23 cellular contexts compared by ENCODE assay signal in the genomic region with DNA sequence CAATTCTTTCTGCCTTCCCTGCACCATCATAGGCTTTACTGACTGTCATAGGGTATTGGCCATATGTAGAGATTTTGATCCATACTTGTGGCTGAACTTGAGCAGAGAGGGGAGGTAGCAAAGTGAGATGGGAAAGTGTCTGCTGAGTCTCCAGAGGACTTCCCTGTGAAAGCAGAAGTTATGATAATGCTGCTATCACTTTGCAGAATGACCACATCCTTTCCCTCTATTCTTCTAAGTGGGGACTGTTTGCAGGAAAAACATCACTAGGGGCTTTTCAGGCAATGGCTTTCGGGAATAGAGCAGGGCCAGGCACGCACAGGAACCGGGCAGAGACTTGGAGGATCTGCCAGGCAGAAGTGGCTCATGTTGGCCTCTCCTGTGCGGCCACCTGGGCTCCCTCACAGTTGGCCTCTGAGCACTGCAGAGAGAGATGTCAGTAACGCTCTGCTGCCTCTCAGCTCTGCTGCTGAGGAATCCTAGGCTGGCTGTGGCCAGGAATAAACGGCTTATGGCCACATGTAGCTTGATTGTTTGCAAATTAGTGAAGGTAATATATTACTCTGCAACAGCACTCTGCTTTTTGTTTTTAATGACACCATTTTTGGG.
DNase-seq lines count a peak whose midpoint lies in the region; ATAC-seq and TF ChIP-seq lines count a peak whose summit lies in the region.
"Had no signal": no experiment of that assay in that cellular context is flagged by ENCODE, and none has a peak within 500 bp of the region (broad histone marks: within the 10 kb centered on the region; RNA-seq: fewer than 3 reads in every experiment).

No MANE protein-coding gene starts in this region.

- ATAC-seq in WTC11 (peak; percentile 15; the same call in 1 of the 2 replicates), HG02588 (IDR thresholded peaks at IDR 0.05; ENCODE audit: unreplicated experiment) (no peak), left lobe of liver (no peak), GM18498 (IDR thresholded peaks at IDR 0.05; ENCODE audit: unreplicated experiment) (no peak)
- ATAC-seq: HepG2, right cardiac atrium, Right ventricle myocardium inferior had no signal

- no peaks in the 10 kb centered on the region for H3K9me3 Mint-ChIP-seq in WTC11
- H3K9me3 Mint-ChIP-seq: activated CD4-positive, alpha-beta memory T cell treated with anti-CD3 and anti-CD28 coated beads, Interleukin-2, amount 10 ng/mL, durations not matched to agents 7 days and 5 days had no signal

- POLR2A ChIA-PET in WTC11 (lab: Charles Lee), result no interaction called here

- H3K36me3 Mint-ChIP-seq in WTC11, result no peaks in the 10 kb centered on the region

- TF ChIP-seq CTCF in WTC11 (IDR thresholded peaks at IDR 0.05), result no peak

- H3K4me1 Mint-ChIP-seq in WTC11, result peaks cover 36% of the 10 kb centered on the region

- CTCF ChIA-PET in WTC11 (lab: Charles Lee), result interaction anchor here (1.2 kb wide), 1 partner anchor 54 kb away, joined by 4 read pairs; no protein-coding TSS in a partner anchor

- no peak overlapping the region for H3K27ac Mint-ChIP-seq in WTC11
- H3K27ac Mint-ChIP-seq: activated CD4-positive, alpha-beta memory T cell treated with anti-CD3 and anti-CD28 coated beads, Interleukin-2, amount 10 ng/mL, durations not matched to agents 7 days and 5 days had no signal

- H3K4me3 Mint-ChIP-seq in WTC11, result no peak overlapping the region
- H3K4me3 Mint-ChIP-seq: activated CD4-positive, alpha-beta memory T cell treated with anti-CD3 and anti-CD28 coated beads, Interleukin-2, amount 10 ng/mL, durations not matched to agents 7 days and 5 days had no signal

- H3K27me3 Mint-ChIP-seq in WTC11 (ENCODE audit: low read depth), result no peaks in the 10 kb centered on the region

- DNase-seq in SIG-M5 treated with dmso at 0.1 percent for 504 hours (lab: John Stamatoyannopoulos, UW; ENCODE audit: unreplicated experiment) (peak; percentile 28), SIG-M5 (lab: John Stamatoyannopoulos, UW) (no peak), NOMO-1 treated with dmso at 0.1 percent for 144 hours (lab: John Stamatoyannopoulos, UW; ENCODE audit: unreplicated experiment) (peak; percentile 9), WTC11 (ENCODE audit: low spot score) (no peak), renal cortical epithelial cell (ENCODE audit: low read depth) (peak; percentile 26), left lobe of liver (ENCODE audit: low spot score) (no peak)
- DNase-seq: 8988T; activated CD4-positive, alpha-beta memory T cell treated with anti-CD3 and anti-CD28 coated beads, Interleukin-2, amount 10 ng/mL, durations not matched to agents 7 days and 5 days; activated T-cell treated with anti-CD3 and anti-CD28 coated beads, Interleukin-2, amount 50 U/mL, for 1 hour; Caco-2; kidney glomerular epithelial cell; mesenchymal stem cell; NCI-H1436; NCI-H2107; NCI-H510A; right cardiac atrium; stimulated activated CD4-positive, alpha-beta T cell treated with anti-CD3 and anti-CD28 coated beads, Interleukin-12 subunit alpha, Interleukin-12 subunit beta, amount 100 ng/mL, for 4 hours; stimulated activated CD4-positive, alpha-beta T cell treated with anti-CD3 and anti-CD28 coated beads, Interleukin-4, amount 100 ng/mL, for 4 hours; upper lobe of left lung had no signal

TF ChIP-seq in WTC11, 78 proteins besides CTCF, POLR2A, EP300 and RAD21:
- TF ChIP-seq ATF1 (CRISPR knock-in tag; IDR thresholded peaks at IDR 0.05), result no peak
- TF ChIP-seq, protein P1, sequence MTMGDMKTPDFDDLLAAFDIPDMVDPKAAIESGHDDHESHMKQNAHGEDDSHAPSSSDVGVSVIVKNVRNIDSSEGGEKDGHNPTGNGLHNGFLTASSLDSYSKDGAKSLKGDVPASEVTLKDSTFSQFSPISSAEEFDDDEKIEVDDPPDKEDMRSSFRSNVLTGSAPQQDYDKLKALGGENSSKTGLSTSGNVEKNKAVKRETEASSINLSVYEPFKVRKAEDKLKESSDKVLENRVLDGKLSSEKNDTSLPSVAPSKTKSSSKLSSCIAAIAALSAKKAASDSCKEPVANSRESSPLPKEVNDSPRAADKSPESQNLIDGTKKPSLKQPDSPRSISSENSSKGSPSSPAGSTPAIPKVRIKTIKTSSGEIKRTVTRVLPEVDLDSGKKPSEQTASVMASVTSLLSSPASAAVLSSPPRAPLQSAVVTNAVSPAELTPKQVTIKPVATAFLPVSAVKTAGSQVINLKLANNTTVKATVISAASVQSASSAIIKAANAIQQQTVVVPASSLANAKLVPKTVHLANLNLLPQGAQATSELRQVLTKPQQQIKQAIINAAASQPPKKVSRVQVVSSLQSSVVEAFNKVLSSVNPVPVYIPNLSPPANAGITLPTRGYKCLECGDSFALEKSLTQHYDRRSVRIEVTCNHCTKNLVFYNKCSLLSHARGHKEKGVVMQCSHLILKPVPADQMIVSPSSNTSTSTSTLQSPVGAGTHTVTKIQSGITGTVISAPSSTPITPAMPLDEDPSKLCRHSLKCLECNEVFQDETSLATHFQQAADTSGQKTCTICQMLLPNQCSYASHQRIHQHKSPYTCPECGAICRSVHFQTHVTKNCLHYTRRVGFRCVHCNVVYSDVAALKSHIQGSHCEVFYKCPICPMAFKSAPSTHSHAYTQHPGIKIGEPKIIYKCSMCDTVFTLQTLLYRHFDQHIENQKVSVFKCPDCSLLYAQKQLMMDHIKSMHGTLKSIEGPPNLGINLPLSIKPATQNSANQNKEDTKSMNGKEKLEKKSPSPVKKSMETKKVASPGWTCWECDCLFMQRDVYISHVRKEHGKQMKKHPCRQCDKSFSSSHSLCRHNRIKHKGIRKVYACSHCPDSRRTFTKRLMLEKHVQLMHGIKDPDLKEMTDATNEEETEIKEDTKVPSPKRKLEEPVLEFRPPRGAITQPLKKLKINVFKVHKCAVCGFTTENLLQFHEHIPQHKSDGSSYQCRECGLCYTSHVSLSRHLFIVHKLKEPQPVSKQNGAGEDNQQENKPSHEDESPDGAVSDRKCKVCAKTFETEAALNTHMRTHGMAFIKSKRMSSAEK (CRISPR knock-in tag; IDR thresholded peaks at IDR 0.05; ENCODE audit: borderline replicate concordance), result no peak
- no peak for TF ChIP-seq ZNF317 (CRISPR knock-in tag; IDR thresholded peaks at IDR 0.05; ENCODE audit: borderline replicate concordance, low read depth)
- TF ChIP-seq, protein P2, sequence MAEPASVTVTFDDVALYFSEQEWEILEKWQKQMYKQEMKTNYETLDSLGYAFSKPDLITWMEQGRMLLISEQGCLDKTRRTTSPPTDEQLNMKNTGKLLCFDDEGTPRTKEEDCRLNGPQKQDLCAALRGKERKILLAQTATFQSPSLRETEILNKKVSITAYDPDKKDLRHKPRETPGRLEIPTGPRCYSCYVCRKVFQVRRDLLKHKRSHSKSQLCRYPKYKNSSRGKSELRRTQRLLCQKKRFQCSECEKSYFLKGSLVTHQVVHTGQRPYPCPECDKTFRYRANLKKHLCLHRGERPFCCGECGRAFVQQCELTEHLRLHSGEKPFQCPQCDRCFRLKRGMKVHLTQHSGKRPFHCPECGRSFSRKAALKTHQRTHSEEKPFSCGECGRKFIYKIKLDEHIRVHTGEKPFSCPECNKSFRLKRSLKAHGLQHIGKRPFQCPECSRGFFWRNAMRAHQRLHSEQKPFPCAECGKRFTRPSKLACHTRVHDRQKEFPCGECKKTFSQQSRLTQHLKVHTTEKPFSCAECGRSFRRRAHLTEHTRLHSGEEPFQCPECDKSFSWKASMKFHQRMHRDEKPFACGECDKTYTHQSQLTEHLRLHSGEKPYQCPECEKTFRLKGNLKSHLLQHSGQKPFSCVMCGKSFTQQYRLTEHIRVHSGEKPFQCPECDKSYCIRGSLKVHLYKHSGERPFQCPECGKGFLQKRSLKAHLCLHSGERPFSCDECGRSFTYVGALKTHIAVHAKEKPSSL (CRISPR knock-in tag; conservative IDR thresholded peaks at IDR 0.05), result no peak
- TF ChIP-seq TP53 (CRISPR knock-in tag; IDR thresholded peaks at IDR 0.05), result no peak
- no peak for TF ChIP-seq SP1 (CRISPR knock-in tag; conservative IDR thresholded peaks at IDR 0.05)
- TF ChIP-seq OVOL2 (CRISPR knock-in tag; IDR thresholded peaks at IDR 0.05; ENCODE audit: borderline replicate concordance), result no peak
- TF ChIP-seq CDX4 (CRISPR knock-in tag; IDR thresholded peaks at IDR 0.05; ENCODE audit: borderline replicate concordance), result no peak
- TF ChIP-seq CREB1 (CRISPR knock-in tag; IDR thresholded peaks at IDR 0.05), result no peak
- no peak for TF ChIP-seq SMAD4 (CRISPR knock-in tag; IDR thresholded peaks at IDR 0.05)
- no peak for TF ChIP-seq ATF3 (CRISPR knock-in tag; conservative IDR thresholded peaks at IDR 0.05)
- no peak for TF ChIP-seq IRF2 (CRISPR knock-in tag; IDR thresholded peaks at IDR 0.05; ENCODE audit: borderline replicate concordance, low read depth)
- TF ChIP-seq ESRRA (CRISPR knock-in tag; IDR thresholded peaks at IDR 0.05; ENCODE audit: borderline replicate concordance), result no peak
- TF ChIP-seq ZNF671 (CRISPR knock-in tag; IDR thresholded peaks at IDR 0.05), result no peak
- no peak for TF ChIP-seq SOX15 (CRISPR knock-in tag; IDR thresholded peaks at IDR 0.05)
- no peak for TF ChIP-seq MYBL2 (CRISPR knock-in tag; IDR thresholded peaks at IDR 0.05)
- no peak for TF ChIP-seq FOXJ3 (CRISPR knock-in tag; IDR thresholded peaks at IDR 0.05; ENCODE audit: borderline replicate concordance)

Comparison
In these comparisons a context has a peak if more than half of its experiments do, and no peak if none do; other contexts are left out.
1. DNase-seq: peak in SIG-M5 treated with dmso at 0.1 percent for 504 hours (single experiment), NOMO-1 treated with dmso at 0.1 percent for 144 hours (single experiment) and renal cortical epithelial cell (single experiment); none in SIG-M5 (single experiment), WTC11 (single experiment) and left lobe of liver (single experiment).